Comparison of ENCODE assay signal across 1 cellular context in genomic region chr5:10489810-10490426, GRCh38.
TF ChIP-seq lines count a peak whose summit lies in the region.

No MANE protein-coding gene starts in this region.

TF ChIP-seq in SK-N-SH, 30 proteins besides CTCF, POLR2A, EP300 and RAD21 (continued from another document):
- no peak for TF ChIP-seq SIN3A (IDR thresholded peaks at IDR 0.05; ENCODE audit: borderline replicate concordance, low read depth, low read length)
- TF ChIP-seq MEF2A (IDR thresholded peaks at IDR 0.05; ENCODE audit: borderline replicate concordance, low read depth), result no peak
- no peak for TF ChIP-seq ZBTB33 (IDR thresholded peaks at IDR 0.05; ENCODE audit: borderline replicate concordance, low read depth)
- TF ChIP-seq POLR2AphosphoS5 (IDR thresholded peaks at IDR 0.05; ENCODE audit: low read depth, low read length), result no peak
- no peak for TF ChIP-seq FOXM1 (IDR thresholded peaks at IDR 0.05; ENCODE audit: low read depth)
- no peak for TF ChIP-seq USF1 (IDR thresholded peaks at IDR 0.05; ENCODE audit: borderline replicate concordance, low read depth)
- no peak for TF ChIP-seq ELF1 (IDR thresholded peaks at IDR 0.05)
- no peak for TF ChIP-seq YY1 (IDR thresholded peaks at IDR 0.05; ENCODE audit: low read depth)
- no peak for TF ChIP-seq TEAD4 (IDR thresholded peaks at IDR 0.05; ENCODE audit: borderline replicate concordance, insufficient read depth)
- TF ChIP-seq CHD2 (IDR thresholded peaks at IDR 0.05; ENCODE audit: low read length, partially characterized antibody), result no peak
- no peak for TF ChIP-seq JUND (IDR thresholded peaks at IDR 0.05)
- TF ChIP-seq MXI1 (IDR thresholded peaks at IDR 0.05; ENCODE audit: low read depth, low read length), result no peak
- TF ChIP-seq, protein P1, sequence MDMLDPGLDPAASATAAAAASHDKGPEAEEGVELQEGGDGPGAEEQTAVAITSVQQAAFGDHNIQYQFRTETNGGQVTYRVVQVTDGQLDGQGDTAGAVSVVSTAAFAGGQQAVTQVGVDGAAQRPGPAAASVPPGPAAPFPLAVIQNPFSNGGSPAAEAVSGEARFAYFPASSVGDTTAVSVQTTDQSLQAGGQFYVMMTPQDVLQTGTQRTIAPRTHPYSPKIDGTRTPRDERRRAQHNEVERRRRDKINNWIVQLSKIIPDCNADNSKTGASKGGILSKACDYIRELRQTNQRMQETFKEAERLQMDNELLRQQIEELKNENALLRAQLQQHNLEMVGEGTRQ (IDR thresholded peaks at IDR 0.05; ENCODE audit: borderline replicate concordance, low read depth, low read length), result no peak
- no peak for TF ChIP-seq FOXJ3 (CRISPR knock-in tag; IDR thresholded peaks at IDR 0.05)
